ENCODE assay signal across 1 cellular context in genomic region chr1:238485062-238485905, GRCh38.
TF ChIP-seq lines count a peak whose summit lies in the region.

No MANE protein-coding gene starts in this region.

TF ChIP-seq in WTC11, 78 proteins besides CTCF, POLR2A, EP300 and RAD21 (continued from another document):
- TF ChIP-seq USF2 (CRISPR knock-in tag; IDR thresholded peaks at IDR 0.05), result no peak
TF ChIP-seq in WTC11: peak in this region for 0.
